1 cellular context compared by ENCODE assay signal in genomic region chr6:156777866-156778614, GRCh38.
TF ChIP-seq lines count a peak whose summit lies in the region.

No MANE protein-coding gene starts in this region.

TF ChIP-seq in K562, 482 proteins besides CTCF, POLR2A, EP300 and RAD21 (continued from another document and continues in another):
- TF ChIP-seq BHLHE40 (IDR thresholded peaks at IDR 0.05; ENCODE audit: low read length) (no peak), HINFP (tag; conservative IDR thresholded peaks at IDR 0.05; ENCODE audit: low read depth) (no peak), ZBTB1 (CRISPR knock-in tag; IDR thresholded peaks at IDR 0.05; ENCODE audit: borderline replicate concordance, low read depth) (peak; percentile 94), PHB2 (IDR thresholded peaks at IDR 0.05; ENCODE audit: low read depth) (no peak), PCBP1 (IDR thresholded peaks at IDR 0.05; ENCODE audit: low read depth, low read length, poor library complexity, severe bottlenecking) (peak; percentile 23), FOXJ2 (tag; IDR thresholded peaks at IDR 0.05) (no peak), SIX5 (IDR thresholded peaks at IDR 0.05; ENCODE audit: borderline replicate concordance in 1 of 2, insufficient read depth in 1 of 2, low read depth in 1 of 2, low read length in 2 of 2) (no peak), SUPT5H (IDR thresholded peaks at IDR 0.05) (peak; percentile 63), ZNF445 (CRISPR knock-in tag; IDR thresholded peaks at IDR 0.05; ENCODE audit: low read depth) (no peak), HMG20B (CRISPR knock-in tag; IDR thresholded peaks at IDR 0.05) (no peak), ZNF224 (CRISPR knock-in tag; IDR thresholded peaks at IDR 0.05) (no peak), ZNF24 (IDR thresholded peaks at IDR 0.05) (no peak), NFIX (CRISPR knock-in tag; IDR thresholded peaks at IDR 0.05; ENCODE audit: low read depth) (no peak), CTBP1 (IDR thresholded peaks at IDR 0.05; ENCODE audit: borderline replicate concordance) (peak; percentile 54), ELF4 (CRISPR knock-in tag; IDR thresholded peaks at IDR 0.05) (peak; percentile 85; the same call in 1 of the 2 replicates), MED1 (CRISPR knock-in tag; IDR thresholded peaks at IDR 0.05; ENCODE audit: borderline replicate concordance) (no peak), MCM2 (IDR thresholded peaks at IDR 0.05; ENCODE audit: low read depth) (no peak), MECOM (CRISPR knock-in tag; IDR thresholded peaks at IDR 0.05) (no peak), ZNF639 (CRISPR knock-in tag; conservative IDR thresholded peaks at IDR 0.05 in 1 of 2, IDR thresholded peaks at IDR 0.05 in 1 of 2) (peak in 1 of 2 experiments; percentile 86; a peak in 2 of 4 replicates), ZNF239 (CRISPR knock-in tag; IDR thresholded peaks at IDR 0.05) (no peak), GTF2A2 (tag; IDR thresholded peaks at IDR 0.05) (no peak), POLR2H (tag; IDR thresholded peaks at IDR 0.05; ENCODE audit: low read depth) (0 out of 2 replicates have a peak, but pooled peaks have one; percentile 0), TCFL5 (CRISPR knock-in tag; conservative IDR thresholded peaks at IDR 0.05) (no peak), DLX4 (CRISPR knock-in tag; IDR thresholded peaks at IDR 0.05) (no peak), MTA1 (IDR thresholded peaks at IDR 0.05; ENCODE audit: borderline replicate concordance) (no peak), THRA (IDR thresholded peaks at IDR 0.05) (no peak), ZNF586 (CRISPR knock-in tag; conservative IDR thresholded peaks at IDR 0.05) (no peak), NEUROD1 (IDR thresholded peaks at IDR 0.05; ENCODE audit: borderline replicate concordance, low read depth, low read length, partially characterized antibody) (no peak), SFPQ (IDR thresholded peaks at IDR 0.05; ENCODE audit: low read depth, low read length) (no peak), SNRNP70 (optimal IDR thresholded peaks at IDR 0.05; ENCODE audit: low read depth, low read length) (no peak), ZFP1 (CRISPR knock-in tag; IDR thresholded peaks at IDR 0.05) (no peak), YY1 (IDR thresholded peaks at IDR 0.05; ENCODE audit: borderline replicate concordance in 1 of 3, control insufficient read depth in 1 of 3, extremely low read depth in 1 of 3, insufficient read depth in 3 of 3, insufficient read length in 1 of 3, insufficient replicate concordance in 2 of 3, low read depth in 1 of 3, low read length in 2 of 3) (peak in 2 of 3 experiments; percentile 41 to 74), RBM15 (IDR thresholded peaks at IDR 0.05; ENCODE audit: insufficient read depth, low read length) (no peak), ARHGAP35 (IDR thresholded peaks at IDR 0.05; ENCODE audit: partially characterized antibody) (no peak), BRD4 (IDR thresholded peaks at IDR 0.05) (no peak), ELF1 (tag; IDR thresholded peaks at IDR 0.05) (no peak), TARDBP (IDR thresholded peaks at IDR 0.05) (no peak), FOS (IDR thresholded peaks at IDR 0.05; ENCODE audit: extremely low read depth, insufficient read length) (no peak), RNF2 (IDR thresholded peaks at IDR 0.05) (no peak), TOE1 (IDR thresholded peaks at IDR 0.05; ENCODE audit: borderline replicate concordance) (peak; percentile 61; the same call in 1 of the 2 replicates), TOE1 (CRISPR knock-in tag; IDR thresholded peaks at IDR 0.05; ENCODE audit: borderline replicate concordance, low read depth) (no peak), CAMTA2 (CRISPR knock-in tag; conservative IDR thresholded peaks at IDR 0.05) (no peak), GTF2E2 (tag; IDR thresholded peaks at IDR 0.05) (no peak), ZNF507 (tag; conservative IDR thresholded peaks at IDR 0.05) (no peak), E2F6 (IDR thresholded peaks at IDR 0.05; ENCODE audit: borderline replicate concordance in 1 of 2, extremely low read depth in 1 of 2, insufficient read depth in 1 of 2, insufficient read length in 1 of 2, low read depth in 1 of 2, low read length in 1 of 2, poor library complexity in 1 of 2, severe bottlenecking in 1 of 2) (peak in 1 of 2 experiments; percentile 13)
- TF ChIP-seq, protein P1, sequence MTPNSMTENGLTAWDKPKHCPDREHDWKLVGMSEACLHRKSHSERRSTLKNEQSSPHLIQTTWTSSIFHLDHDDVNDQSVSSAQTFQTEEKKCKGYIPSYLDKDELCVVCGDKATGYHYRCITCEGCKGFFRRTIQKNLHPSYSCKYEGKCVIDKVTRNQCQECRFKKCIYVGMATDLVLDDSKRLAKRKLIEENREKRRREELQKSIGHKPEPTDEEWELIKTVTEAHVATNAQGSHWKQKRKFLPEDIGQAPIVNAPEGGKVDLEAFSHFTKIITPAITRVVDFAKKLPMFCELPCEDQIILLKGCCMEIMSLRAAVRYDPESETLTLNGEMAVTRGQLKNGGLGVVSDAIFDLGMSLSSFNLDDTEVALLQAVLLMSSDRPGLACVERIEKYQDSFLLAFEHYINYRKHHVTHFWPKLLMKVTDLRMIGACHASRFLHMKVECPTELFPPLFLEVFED (CRISPR knock-in tag; conservative IDR thresholded peaks at IDR 0.05): peak; percentile 84; the same call in 1 of the 2 replicates
- TF ChIP-seq, protein P2, sequence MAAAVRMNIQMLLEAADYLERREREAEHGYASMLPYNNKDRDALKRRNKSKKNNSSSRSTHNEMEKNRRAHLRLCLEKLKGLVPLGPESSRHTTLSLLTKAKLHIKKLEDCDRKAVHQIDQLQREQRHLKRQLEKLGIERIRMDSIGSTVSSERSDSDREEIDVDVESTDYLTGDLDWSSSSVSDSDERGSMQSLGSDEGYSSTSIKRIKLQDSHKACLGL (CRISPR knock-in tag; IDR thresholded peaks at IDR 0.05; ENCODE audit: borderline replicate concordance, poor library complexity, severe bottlenecking): no peak
- TF ChIP-seq, protein P3, sequence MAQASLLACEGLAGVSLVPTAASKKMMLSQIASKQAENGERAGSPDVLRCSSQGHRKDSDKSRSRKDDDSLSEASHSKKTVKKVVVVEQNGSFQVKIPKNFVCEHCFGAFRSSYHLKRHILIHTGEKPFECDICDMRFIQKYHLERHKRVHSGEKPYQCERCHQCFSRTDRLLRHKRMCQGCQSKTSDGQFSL (CRISPR knock-in tag; IDR thresholded peaks at IDR 0.05): peak; percentile 2; the same call in 1 of the 2 replicates
- TF ChIP-seq, protein P3 (tag; IDR thresholded peaks at IDR 0.05): no peak; a peak in 1 of 4 replicates
- TF ChIP-seq, protein P4, sequence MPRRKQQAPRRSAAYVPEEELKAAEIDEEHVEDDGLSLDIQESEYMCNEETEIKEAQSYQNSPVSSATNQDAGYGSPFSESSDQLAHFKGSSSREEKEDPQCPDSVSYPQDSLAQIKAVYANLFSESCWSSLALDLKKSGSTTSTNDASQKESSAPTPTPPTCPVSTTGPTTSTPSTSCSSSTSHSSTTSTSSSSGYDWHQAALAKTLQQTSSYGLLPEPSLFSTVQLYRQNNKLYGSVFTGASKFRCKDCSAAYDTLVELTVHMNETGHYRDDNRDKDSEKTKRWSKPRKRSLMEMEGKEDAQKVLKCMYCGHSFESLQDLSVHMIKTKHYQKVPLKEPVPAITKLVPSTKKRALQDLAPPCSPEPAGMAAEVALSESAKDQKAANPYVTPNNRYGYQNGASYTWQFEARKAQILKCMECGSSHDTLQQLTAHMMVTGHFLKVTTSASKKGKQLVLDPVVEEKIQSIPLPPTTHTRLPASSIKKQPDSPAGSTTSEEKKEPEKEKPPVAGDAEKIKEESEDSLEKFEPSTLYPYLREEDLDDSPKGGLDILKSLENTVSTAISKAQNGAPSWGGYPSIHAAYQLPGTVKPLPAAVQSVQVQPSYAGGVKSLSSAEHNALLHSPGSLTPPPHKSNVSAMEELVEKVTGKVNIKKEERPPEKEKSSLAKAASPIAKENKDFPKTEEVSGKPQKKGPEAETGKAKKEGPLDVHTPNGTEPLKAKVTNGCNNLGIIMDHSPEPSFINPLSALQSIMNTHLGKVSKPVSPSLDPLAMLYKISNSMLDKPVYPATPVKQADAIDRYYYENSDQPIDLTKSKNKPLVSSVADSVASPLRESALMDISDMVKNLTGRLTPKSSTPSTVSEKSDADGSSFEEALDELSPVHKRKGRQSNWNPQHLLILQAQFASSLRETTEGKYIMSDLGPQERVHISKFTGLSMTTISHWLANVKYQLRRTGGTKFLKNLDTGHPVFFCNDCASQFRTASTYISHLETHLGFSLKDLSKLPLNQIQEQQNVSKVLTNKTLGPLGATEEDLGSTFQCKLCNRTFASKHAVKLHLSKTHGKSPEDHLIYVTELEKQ (CRISPR knock-in tag; IDR thresholded peaks at IDR 0.05): no peak
- TF ChIP-seq, protein P5, sequence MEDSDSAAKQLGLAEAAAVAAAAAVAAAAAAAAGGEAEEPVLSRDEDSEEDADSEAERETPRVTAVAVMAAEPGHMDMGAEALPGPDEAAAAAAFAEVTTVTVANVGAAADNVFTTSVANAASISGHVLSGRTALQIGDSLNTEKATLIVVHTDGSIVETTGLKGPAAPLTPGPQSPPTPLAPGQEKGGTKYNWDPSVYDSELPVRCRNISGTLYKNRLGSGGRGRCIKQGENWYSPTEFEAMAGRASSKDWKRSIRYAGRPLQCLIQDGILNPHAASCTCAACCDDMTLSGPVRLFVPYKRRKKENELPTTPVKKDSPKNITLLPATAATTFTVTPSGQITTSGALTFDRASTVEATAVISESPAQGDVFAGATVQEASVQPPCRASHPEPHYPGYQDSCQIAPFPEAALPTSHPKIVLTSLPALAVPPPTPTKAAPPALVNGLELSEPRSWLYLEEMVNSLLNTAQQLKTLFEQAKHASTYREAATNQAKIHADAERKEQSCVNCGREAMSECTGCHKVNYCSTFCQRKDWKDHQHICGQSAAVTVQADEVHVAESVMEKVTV (CRISPR knock-in tag; IDR thresholded peaks at IDR 0.05): 0 out of 2 replicates have a peak, but pooled peaks have one; percentile 6
